Comparison of ENCODE assay signal across 6 cellular contexts in the genomic region with DNA sequence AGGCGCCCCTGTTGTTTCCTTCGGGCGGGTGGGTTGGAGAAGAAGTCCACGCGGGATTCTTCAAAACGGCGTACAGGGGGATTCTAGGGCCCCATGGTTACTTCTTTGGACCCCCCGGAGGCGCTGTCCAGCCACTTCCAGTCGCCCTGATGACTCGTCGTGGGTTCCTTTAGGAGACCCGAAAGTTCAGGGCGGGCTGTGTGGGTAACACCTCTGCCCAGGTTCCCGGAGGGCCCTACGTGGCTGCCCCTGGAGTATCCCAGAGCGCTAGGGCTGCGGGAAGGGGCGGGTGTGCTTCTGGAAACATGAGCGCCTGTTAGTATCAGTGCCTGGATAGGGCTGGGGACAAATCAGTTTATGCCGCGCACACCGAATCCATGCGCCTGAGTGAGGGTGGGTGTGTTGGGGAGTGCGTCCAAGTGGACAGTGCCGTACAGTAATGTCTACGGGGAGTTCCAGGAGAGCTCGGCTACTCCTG. TPM values are rescaled to one million over a fixed set of nuclear protein-coding genes. Genes with fewer than 3 reads are reported as not detected.
DNase-seq lines count a peak whose midpoint lies in the region; TF ChIP-seq lines count a peak whose summit lies in the region.

No MANE protein-coding gene starts in this region.

- H3K27me3 ChIP-seq in adrenal gland (no peaks in the 10 kb centered on the region), muscle layer of duodenum (ENCODE audit: low read depth, low read length) (peaks cover 7% of the 10 kb centered on the region)

- H3K36me3 ChIP-seq in adrenal gland (replicated peaks in 1 of 2) = no peaks in the 10 kb centered on the region
- H3K36me3 ChIP-seq in muscle layer of duodenum (ENCODE audit: control insufficient read depth in 1 of 2, insufficient read depth in 2 of 2, low read length in 2 of 2) = no peaks in the 10 kb centered on the region

- H3K9me3 ChIP-seq in adrenal gland (replicated peaks in 1 of 3) (no peaks in the 10 kb centered on the region), muscle layer of duodenum (ENCODE audit: control insufficient read depth in 1 of 2, low read length in 2 of 2) (no peaks in the 10 kb centered on the region)

- peak overlapping the region; percentile 55 for H3K4me3 ChIP-seq in AG09309 (ENCODE audit: control insufficient read depth, low read depth, low read length)
- H3K4me3 ChIP-seq in adrenal gland = peak overlapping the region in 1 of 4 donors; percentile 72
- peak overlapping the region; percentile 48 to 74 for H3K4me3 ChIP-seq in muscle layer of duodenum (ENCODE audit: low read depth in 1 of 2, low read length in 2 of 2)

- H3K4me1 ChIP-seq in adrenal gland (replicated peaks in 1 of 2) (peaks cover 19 to 34% of the 10 kb centered on the region in 2 donors), muscle layer of duodenum (ENCODE audit: control insufficient read depth in 1 of 2, insufficient read depth in 2 of 2, low read length in 2 of 2) (peaks cover 0 to 59% of the 10 kb centered on the region in 2 donors)

- WGBS in adrenal gland, 4 donors = 0 to 16% (median 1%) methylated on average over 3 to 28 of the region's 28 CpGs

- intact Hi-C loops in adrenal gland (cut with DNase I) = loop anchor here (2.0 to 10.0 kb wide), 3 partner anchors 120 to 230 kb away; no protein-coding TSS in a partner anchor

- DNase-seq in AG09309 (ENCODE audit: low read depth) (no peak), HuH-7 (ENCODE audit: low spot score) (peak; percentile 60), adrenal gland (peak in 3 of 7 donors; percentile 58 to 64 (median 63)), GM10266 (ENCODE audit: extremely low spot score) (no peak), NCI-H446 treated with DMSO at 0.1 percent for 48 hours (lab: John Stamatoyannopoulos, UW) (no peak)

- no peak for TF ChIP-seq CTCF in AG09309 (IDR thresholded peaks at IDR 0.05; ENCODE audit: control insufficient read depth, insufficient read depth, low read depth, low read length, missing control alignments)
- no peak for TF ChIP-seq CTCF in adrenal gland (IDR thresholded peaks at IDR 0.05)
- TF ChIP-seq CTCF in GM10266 (IDR thresholded peaks at IDR 0.05; ENCODE audit: control insufficient read depth, insufficient read depth, low read depth, missing control alignments) = no peak

- H3K27ac ChIP-seq in adrenal gland (peak overlapping the region in 4 of 5 donors; percentile 39 to 88 (median 63)), muscle layer of duodenum (ENCODE audit: low read length) (peak overlapping the region; percentile 51)

- TF ChIP-seq POLR2A in adrenal gland (IDR thresholded peaks at IDR 0.05) = no peak

RNA-seq across cellular contexts. Expression of a gene that starts 0.6 kb away (rescaled TPM):
- 10 to 100 TPM in 7 of 8 donors, 1 to 10 TPM in 1; 9.8 to 61.8 (median 31.5) TPM for total RNA-seq in adrenal gland
- 10 to 100 TPM in 1 of 3 donors, 1 to 10 TPM in 1, under 1 TPM in 1; 0.92 to 16.7 (median 7.7) TPM for polyA plus RNA-seq in adrenal gland

RNA-seq across cellular contexts. Expression of a gene that starts 12.5 kb away (rescaled TPM):
- 10 to 100 TPM; 37.2 to 75.9 (median 55.6) TPM for total RNA-seq in adrenal gland
- 100 to 1,000 TPM in 2 of 3 donors, 10 to 100 TPM in 1; 57.5 to 155 (median 102) TPM for polyA plus RNA-seq in adrenal gland

RNA-seq across cellular contexts. Expression of a gene that starts 24.3 kb away (rescaled TPM):
- 10 to 100 TPM; 37.7 to 65.3 (median 57.7) TPM for total RNA-seq in adrenal gland
- 100 to 1,000 TPM in 1 of 3 donors, 10 to 100 TPM in 2; 34.3 to 100 (median 69.7) TPM for polyA plus RNA-seq in adrenal gland

RNA-seq across cellular contexts. Expression of a gene that starts 29.2 kb away (rescaled TPM):
- total RNA-seq in adrenal gland = 1 to 10 TPM; 5.1 to 9.4 (median 8.0) TPM
- polyA plus RNA-seq in adrenal gland = 1 to 10 TPM; 1.8 to 2.4 (median 1.9) TPM
